In the genomic region with DNA sequence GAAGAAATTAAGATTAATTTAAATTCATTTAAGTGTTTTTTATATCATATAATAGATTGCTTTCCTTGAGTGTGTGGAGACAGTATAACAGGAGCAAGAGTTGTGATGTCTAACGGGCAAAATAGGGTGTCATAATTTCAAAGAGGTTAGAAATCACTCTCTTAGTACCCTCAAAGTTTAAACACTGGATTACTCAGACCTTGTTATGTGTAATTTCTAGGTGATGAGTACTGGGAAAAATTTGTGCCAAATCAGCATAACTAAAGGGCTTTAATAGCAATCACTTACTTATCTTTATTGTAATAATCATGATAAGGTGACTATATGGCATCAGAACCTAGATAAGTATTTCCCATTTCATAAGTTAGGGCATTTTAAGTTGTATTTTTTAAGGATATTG, we compare ENCODE assay signal across 15 cellular contexts. TPM values are rescaled to one million over a fixed set of nuclear protein-coding genes. Genes with fewer than 3 reads are reported as not detected.
DNase-seq lines count a peak whose midpoint lies in the region; ATAC-seq, FAIRE-seq and TF ChIP-seq lines count a peak whose summit lies in the region.
"Had no signal": no experiment of that assay in that cellular context is flagged by ENCODE, and none has a peak within 500 bp of the region (broad histone marks: within the 10 kb centered on the region; RNA-seq: fewer than 3 reads in every experiment).

No MANE protein-coding gene starts in this region.

- POLR2A ChIA-PET in A549 (lab: Yijun Ruan, JAX): no interaction called here
- POLR2A ChIA-PET in PC-3 (lab: Charles Lee; ENCODE audit: unreplicated experiment): no interaction called here

- H3K4me3 Mint-ChIP-seq in osteocyte (ENCODE audit: unreplicated experiment): no peak overlapping the region
- H3K4me3 Mint-ChIP-seq: CD8-positive, alpha-beta T cell had no signal

- H3K36me3 Mint-ChIP-seq in osteocyte (ENCODE audit: unreplicated experiment): no peaks in the 10 kb centered on the region

- no peaks in the 10 kb centered on the region for H3K4me1 ChIP-seq in A549
- H3K4me1 ChIP-seq in PC-3 (ENCODE audit: insufficient read depth, low read length): no peaks in the 10 kb centered on the region
- no peaks in the 10 kb centered on the region for H3K4me1 ChIP-seq in small intestine (ENCODE audit: control insufficient read depth in 2 of 2, insufficient read depth in 1 of 2, low read depth in 1 of 2, low read length in 1 of 2)
- H3K4me1 ChIP-seq: BE2C had no signal

- H3K4me3 ChIP-seq in A549: no peak overlapping the region
- H3K4me3 ChIP-seq in PC-3 (ENCODE audit: low read length): no peak overlapping the region
- H3K4me3 ChIP-seq in fibroblast of villous mesenchyme (ENCODE audit: low read depth, low read length): no peak overlapping the region
- no peak overlapping the region for H3K4me3 ChIP-seq in small intestine (ENCODE audit: low read depth in 1 of 2, low read length in 2 of 2)

- H4K20me1 ChIP-seq in PC-3 (ENCODE audit: low read length): no peaks in the 10 kb centered on the region

- intact Hi-C loops in PC-3 (cut with micrococcal nuclease): no loop called here

- H3K27me3 ChIP-seq in PC-3 (ENCODE audit: low read length): peaks cover 9% of the 10 kb centered on the region; the same call in 1 of the 2 replicates
- H3K27me3 ChIP-seq in small intestine (ENCODE audit: control insufficient read depth in 2 of 2, insufficient read depth in 2 of 2, low read length in 2 of 2): no peaks in the 10 kb centered on the region
- H3K27me3 ChIP-seq: BE2C had no signal

- no peaks in the 10 kb centered on the region for H3K9me3 Mint-ChIP-seq in osteocyte (ENCODE audit: unreplicated experiment)
- H3K9me3 Mint-ChIP-seq: CD8-positive, alpha-beta T cell had no signal

- WGBS in A549 (ENCODE audit: missing lambda C conversion rate): 33% methylated on average over 1 of the region's 1 CpG
- 31 to 80% (median 74%) methylated on average over 1 of the region's 1 CpG for WGBS in small intestine, 3 donors

- no peak for TF ChIP-seq EP300 in A549 (IDR thresholded peaks at IDR 0.05)

- no TSS peak for BruUV-seq in PC-3 (replicated peaks; lab: Mats Ljungman, UMichigan)

- no peak for TF ChIP-seq POLR2A in A549 (IDR thresholded peaks at IDR 0.05; ENCODE audit: low read length)

- ATAC-seq in A549 (no peak), PC-3 (peak; percentile 22; the same call in 1 of the 2 replicates), HG03469 (IDR thresholded peaks at IDR 0.05; ENCODE audit: unreplicated experiment) (no peak)
- ATAC-seq: CD8-positive, alpha-beta T cell had no signal

- no peak for FAIRE-seq in A549 (lab: Jason Lieb, UNC)
- no peak for FAIRE-seq in small intestine (lab: Jason Lieb, UNC)
- FAIRE-seq: HTR-8/SVneo had no signal

- H3K27ac ChIP-seq in A549 (no peak overlapping the region), PC-3 (ENCODE audit: low read length) (no peak overlapping the region), small intestine (ENCODE audit: low read depth in 1 of 2, low read length in 1 of 2) (no peak overlapping the region)

- H3K9me3 ChIP-seq in A549 (no peaks in the 10 kb centered on the region), PC-3 (ENCODE audit: low read length) (no peaks in the 10 kb centered on the region), small intestine (ENCODE audit: control insufficient read depth, low read depth) (no peaks in the 10 kb centered on the region)
- H3K9me3 ChIP-seq: BE2C had no signal

- TF ChIP-seq CTCF in A549 (IDR thresholded peaks at IDR 0.05) (no peak), PC-3 (conservative IDR thresholded peaks at IDR 0.05; ENCODE audit: low read depth, low read length) (no peak), fibroblast of villous mesenchyme (IDR thresholded peaks at IDR 0.05; ENCODE audit: insufficient read depth, low read depth, low read length) (no peak), osteocyte (IDR thresholded peaks at IDR 0.05) (no peak)

- H2AFZ ChIP-seq in PC-3 (ENCODE audit: low read length): no peak overlapping the region

- H3K9me2 ChIP-seq in PC-3 (replicated peaks; ENCODE audit: low read length): no peaks in the 10 kb centered on the region

- H3K4me2 ChIP-seq in A549: no peak overlapping the region
- H3K4me2 ChIP-seq in PC-3 (ENCODE audit: low read length): no peak overlapping the region

- no peak for TF ChIP-seq RAD21 in A549 (conservative IDR thresholded peaks at IDR 0.05 in 1 of 2, IDR thresholded peaks at IDR 0.05 in 1 of 2)

- no peaks in the 10 kb centered on the region for H3K36me3 ChIP-seq in PC-3 (ENCODE audit: low read depth, low read length)
- H3K36me3 ChIP-seq in small intestine (ENCODE audit: control insufficient read depth in 2 of 2, insufficient read depth in 2 of 2, low read length in 2 of 2): no peaks in the 10 kb centered on the region
- H3K36me3 ChIP-seq: BE2C had no signal

- H3K27ac Mint-ChIP-seq in osteocyte (ENCODE audit: unreplicated experiment): no peak overlapping the region

- no peaks in the 10 kb centered on the region for H3F3A ChIP-seq in PC-3 (ENCODE audit: low read length, unreplicated experiment)

- no peak overlapping the region for H3K9ac ChIP-seq in PC-3 (ENCODE audit: low read length)

- peaks cover 8% of the 10 kb centered on the region for H3K27me3 Mint-ChIP-seq in osteocyte (ENCODE audit: unreplicated experiment)

- CTCF ChIA-PET in A549 (lab: Yijun Ruan, JAX): no interaction called here
- CTCF ChIA-PET in PC-3 (lab: Charles Lee): no interaction called here

- H3K4me1 Mint-ChIP-seq in osteocyte (ENCODE audit: unreplicated experiment): no peaks in the 10 kb centered on the region

- no peaks in the 10 kb centered on the region for H3K79me2 ChIP-seq in PC-3 (ENCODE audit: low read length)

- DNase-seq in A549 (ENCODE audit: low read depth in 1 of 2, low spot score in 1 of 2) (no peak), PC-3 (no peak), fibroblast of villous mesenchyme (ENCODE audit: low read depth) (peak; percentile 59), small intestine (peak; percentile 24), osteocyte (ENCODE audit: extremely low spot score, unreplicated experiment) (no peak), medulla oblongata (ENCODE audit: extremely low spot score) (no peak)
- DNase-seq: BE2C; CD8-positive, alpha-beta T cell; GOT3; KG1; NCI-H1092 treated with DMSO at 0.1 percent for 48 hours; NCI-H187; Right ventricle myocardium superior had no signal

TF ChIP-seq in A549, 52 proteins besides CTCF, POLR2A, EP300 and RAD21:
- TF ChIP-seq USF2 (IDR thresholded peaks at IDR 0.05) (no peak), MAFK (IDR thresholded peaks at IDR 0.05; ENCODE audit: partially characterized antibody) (peak; percentile 87), JUNB (IDR thresholded peaks at IDR 0.05) (no peak)
TF ChIP-seq in A549: peak in this region for 1.

RNA-seq across cellular contexts. Expression of gene PDE3B, which starts 24.0 kb away (rescaled TPM):
- 2.6 and 2.9 TPM in 2 replicates for polyA plus RNA-seq in A549 (2011; rRNA removed)
- polyA plus RNA-seq in A549 (2012; cell fraction: cytosol; rRNA removed): 0.67 and 1.0 TPM in 2 replicates
- 1.1 and 1.4 TPM in 2 replicates for polyA plus RNA-seq in A549 (2012; cell fraction: nucleus; rRNA removed)
- 2.3 to 2.4 TPM (median 2.4 TPM) in 3 replicates for polyA plus RNA-seq in A549 (2017; fragmentation: RNase III; extraction: RNeasy Plus Mini Kit Qiagen cat#74134 plus additional on column Dnase treatment)
- polyA minus RNA-seq in A549 (2011; rRNA and poly(A)+ RNA removed): 2.8 and 3.5 TPM in 2 replicates
- total RNA-seq in PC-3 (2014; rRNA removed): 0.11 TPM in 1 of 2 replicates, not detected in the other
- 0.32 and 0.43 TPM in 2 replicates for total RNA-seq in fibroblast of villous mesenchyme
- polyA plus RNA-seq in small intestine: 1 to 10 TPM in 1 of 3 donors, under 1 TPM in 2; 0.67 to 4.1 (median 0.81) TPM
- 0.08 and 0.16 TPM in 2 replicates for total RNA-seq in osteocyte

Comparison
In these comparisons a context has a peak if more than half of its experiments do, and no peak if none do; other contexts are left out.
1. DNase-seq: peak in fibroblast of villous mesenchyme (single experiment) and small intestine (single experiment); none in A549 (0 of 2), PC-3 (single experiment), osteocyte (single experiment) and medulla oblongata (single experiment).